ENCODE assay signal across 22 cellular contexts in the genomic region with DNA sequence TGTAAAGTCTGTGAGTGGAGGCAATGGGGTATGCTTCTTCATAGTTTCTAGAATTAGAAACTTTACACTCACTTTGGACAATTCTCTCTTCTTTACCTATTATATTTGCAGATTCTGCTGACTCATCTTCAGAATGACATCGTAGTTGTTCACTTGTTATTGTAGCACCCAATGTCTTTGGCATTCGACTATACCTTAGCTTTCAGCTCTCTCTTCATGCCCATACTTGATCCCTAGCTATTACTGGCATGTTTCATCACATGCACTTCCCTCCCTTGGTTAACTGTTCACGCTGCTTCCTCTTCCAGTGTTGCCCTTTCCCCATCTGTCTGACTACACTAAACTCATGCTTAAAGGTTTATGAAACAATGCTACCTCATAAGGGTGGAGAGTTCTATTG.
DNase-seq lines count a peak whose midpoint lies in the region; ATAC-seq, FAIRE-seq and TF ChIP-seq lines count a peak whose summit lies in the region.
"Had no signal": no experiment of that assay in that cellular context is flagged by ENCODE, and none has a peak within 500 bp of the region (broad histone marks: within the 10 kb centered on the region; RNA-seq: fewer than 3 reads in every experiment).

No MANE protein-coding gene starts in this region.

- DNase-seq in DMS53 (lab: John Stamatoyannopoulos, UW), result peak; percentile 39
- DNase-seq in DMS53 treated with DMSO at 0.1 percent for 48 hours (lab: John Stamatoyannopoulos, UW; ENCODE audit: unreplicated experiment), result no peak
- DNase-seq in NB4 (ENCODE audit: low read depth), result peak; percentile 10
- DNase-seq in astrocyte (ENCODE audit: low read depth), result no peak
- no peak for DNase-seq in NCI-H146 treated with DMSO at 0.1 percent for 48 hours (lab: John Stamatoyannopoulos, UW; ENCODE audit: unreplicated experiment)
- DNase-seq: 8988T; activated CD4-positive, CD25-positive, alpha-beta regulatory T cell treated with anti-CD3 and anti-CD28 coated beads, Interleukin-2, amount 50 U/mL, for 72 hours; activated CD8-positive, alpha-beta memory T cell treated with anti-CD3 and anti-CD28 coated beads, Interleukin-2, amount 50 U/mL, for 4 hours; activated naive CD4-positive, alpha-beta T cell treated with anti-CD3 and anti-CD28 coated beads for 36 hours; CD8-positive, alpha-beta T cell; H9; NCI-H187 treated with DMSO at 0.1 percent for 48 hours; NCI-H526 treated with DMSO at 0.1 percent for 48 hours; spleen; stimulated activated naive B cell treated with anti-CD40 and anti-IgM and Interleukin-4, amounts not matched to agents 10 μg/mL and 1 μg/mL and 100 μg/mL, for 72 hours; upper lobe of left lung had no signal

- H3K4me2 ChIP-seq in astrocyte (ENCODE audit: low read length), result no peak overlapping the region
- H3K4me2 ChIP-seq: KMS-11 had no signal

- peak overlapping the region; percentile 3 for H3K27ac Mint-ChIP-seq in astrocyte (ENCODE audit: unreplicated experiment)
- H3K27ac Mint-ChIP-seq in nephron, result peak overlapping the region; percentile 19 to 96 (median 21)
- H3K27ac Mint-ChIP-seq: activated naive CD4-positive, alpha-beta T cell treated with anti-CD3 and anti-CD28 coated beads for 36 hours; CD8-positive, alpha-beta T cell; H9; stimulated activated naive B cell treated with anti-CD40 and anti-IgM and Interleukin-4, amounts not matched to agents 10 μg/mL and 1 μg/mL and 100 μg/mL, for 72 hours; T-helper 2 cell treated with Interferon-gamma antibody and Interleukin-4, amounts not matched to agents 5 μg/mL and 100 μg/mL, for 36 hours had no signal

- no peaks in the 10 kb centered on the region for H4K20me1 ChIP-seq in astrocyte (ENCODE audit: insufficient read depth, low read length)

- H3K36me3 Mint-ChIP-seq in astrocyte (ENCODE audit: low read depth, unreplicated experiment), result no peaks in the 10 kb centered on the region
- no peaks in the 10 kb centered on the region for H3K36me3 Mint-ChIP-seq in nephron (ENCODE audit: low read depth)
- H3K36me3 Mint-ChIP-seq: CD8-positive, alpha-beta T cell; stimulated activated naive B cell treated with anti-CD40 and anti-IgM and Interleukin-4, amounts not matched to agents 10 μg/mL and 1 μg/mL and 100 μg/mL, for 72 hours had no signal

- peaks cover 7% of the 10 kb centered on the region for H3K4me1 ChIP-seq in astrocyte (ENCODE audit: insufficient read depth, low read length)
- H3K4me1 ChIP-seq: spleen, upper lobe of left lung had no signal

- H3K36me3 ChIP-seq in astrocyte (ENCODE audit: insufficient read depth, low read length), result no peaks in the 10 kb centered on the region
- H3K36me3 ChIP-seq: spleen, upper lobe of left lung had no signal

- ATAC-seq in HG03045 (IDR thresholded peaks at IDR 0.05; ENCODE audit: unreplicated experiment) (no peak), HG03460 (IDR thresholded peaks at IDR 0.05; ENCODE audit: unreplicated experiment) (no peak)
- ATAC-seq: CD8-positive, alpha-beta T cell; stimulated activated naive B cell treated with anti-CD40 and anti-IgM and Interleukin-4, amounts not matched to agents 10 μg/mL and 1 μg/mL and 100 μg/mL, for 72 hours had no signal

- H3K4me1 Mint-ChIP-seq in astrocyte (ENCODE audit: low read depth, unreplicated experiment) (peaks cover 13% of the 10 kb centered on the region), nephron (peaks cover 37% of the 10 kb centered on the region)
- H3K4me1 Mint-ChIP-seq: H9; stimulated activated naive B cell treated with anti-CD40 and anti-IgM and Interleukin-4, amounts not matched to agents 10 μg/mL and 1 μg/mL and 100 μg/mL, for 72 hours had no signal

- H3K79me2 ChIP-seq in astrocyte (ENCODE audit: insufficient read depth, low read length), result no peaks in the 10 kb centered on the region

- H2AFZ ChIP-seq in astrocyte (ENCODE audit: low read depth, low read length), result peak overlapping the region; percentile 37

- H3K9me3 Mint-ChIP-seq in astrocyte (ENCODE audit: unreplicated experiment) (no peaks in the 10 kb centered on the region), nephron (no peaks in the 10 kb centered on the region)
- H3K9me3 Mint-ChIP-seq: activated naive CD4-positive, alpha-beta T cell treated with anti-CD3 and anti-CD28 coated beads for 36 hours; CD8-positive, alpha-beta T cell; H9; T-helper 2 cell treated with Interferon-gamma antibody and Interleukin-4, amounts not matched to agents 5 μg/mL and 100 μg/mL, for 36 hours had no signal

- no peak for FAIRE-seq in astrocyte (lab: Jason Lieb, UNC)
- FAIRE-seq: G401.6 had no signal

- no peaks in the 10 kb centered on the region for H3K9me3 ChIP-seq in astrocyte (ENCODE audit: insufficient read depth, low read depth, low read length)
- H3K9me3 ChIP-seq: spleen, upper lobe of left lung had no signal

- H3K4me3 ChIP-seq in NB4 (ENCODE audit: low read depth, low read length) (no peak overlapping the region), astrocyte (ENCODE audit: insufficient read depth, low read depth, low read length) (no peak overlapping the region)
- H3K4me3 ChIP-seq: spleen, upper lobe of left lung had no signal

- H3K4me3 Mint-ChIP-seq in astrocyte (ENCODE audit: unreplicated experiment) (no peak overlapping the region), nephron (no peak overlapping the region)
- H3K4me3 Mint-ChIP-seq: activated naive CD4-positive, alpha-beta T cell treated with anti-CD3 and anti-CD28 coated beads for 36 hours; CD8-positive, alpha-beta T cell; H9; stimulated activated naive B cell treated with anti-CD40 and anti-IgM and Interleukin-4, amounts not matched to agents 10 μg/mL and 1 μg/mL and 100 μg/mL, for 72 hours; T-helper 2 cell treated with Interferon-gamma antibody and Interleukin-4, amounts not matched to agents 5 μg/mL and 100 μg/mL, for 36 hours had no signal

- no peak overlapping the region for H3K27ac ChIP-seq in astrocyte (ENCODE audit: low read depth, low read length)
- H3K27ac ChIP-seq: KMS-11, spleen, upper lobe of left lung had no signal

- H3K9ac ChIP-seq in astrocyte (ENCODE audit: low read length), result no peak overlapping the region
- H3K9ac ChIP-seq: KMS-11 had no signal

- H3K27me3 Mint-ChIP-seq in astrocyte (ENCODE audit: low read depth, unreplicated experiment) (no peaks in the 10 kb centered on the region), nephron (ENCODE audit: low read depth) (no peaks in the 10 kb centered on the region)
- H3K27me3 Mint-ChIP-seq: stimulated activated naive B cell treated with anti-CD40 and anti-IgM and Interleukin-4, amounts not matched to agents 10 μg/mL and 1 μg/mL and 100 μg/mL, for 72 hours had no signal

- no peak for TF ChIP-seq POLR2A in NB4 (IDR thresholded peaks at IDR 0.05; ENCODE audit: extremely low read depth, insufficient read length)

- TF ChIP-seq CTCF in NB4 (IDR thresholded peaks at IDR 0.05; ENCODE audit: low read depth, low read length) (no peak), astrocyte (IDR thresholded peaks at IDR 0.05; ENCODE audit: insufficient read depth, low read depth, low read length) (no peak), nephron (IDR thresholded peaks at IDR 0.05; ENCODE audit: unreplicated experiment in 3 of 3) (no peak)

- H3K27me3 ChIP-seq in astrocyte (ENCODE audit: insufficient read depth, low read length), result no peaks in the 10 kb centered on the region
- H3K27me3 ChIP-seq: spleen, upper lobe of left lung had no signal

Comparison
In these comparisons a context has a peak if more than half of its experiments do, and no peak if none do; other contexts are left out.
1. DNase-seq: peak in DMS53 (single experiment) and NB4 (single experiment); none in DMS53 treated with DMSO at 0.1 percent for 48 hours (single experiment), astrocyte (single experiment) and NCI-H146 treated with DMSO at 0.1 percent for 48 hours (single experiment).